12 cellular contexts compared by ENCODE assay signal in genomic region chr12:51905507-51906438, GRCh38. TPM values are rescaled to one million over a fixed set of nuclear protein-coding genes. Genes with fewer than 3 reads are reported as not detected.
DNase-seq lines count a peak whose midpoint lies in the region; ATAC-seq and TF ChIP-seq lines count a peak whose summit lies in the region.
"Had no signal": no experiment of that assay in that cellular context is flagged by ENCODE, and none has a peak within 500 bp of the region (broad histone marks: within the 10 kb centered on the region; RNA-seq: fewer than 3 reads in every experiment).

No MANE protein-coding gene starts in this region.

- H3K9ac ChIP-seq in smooth muscle cell (ENCODE audit: low read depth), result no peak overlapping the region

- DNase-seq in HCEC 1CT (peak; percentile 58), body of pancreas (peak in 3 of 4 donors; percentile 49 to 68 (median 57)), islet precursor cell (peak; percentile 87), smooth muscle cell (lab: John Stamatoyannopoulos, UW; ENCODE audit: unreplicated experiment) (no peak), NCI-H1930 (lab: John Stamatoyannopoulos, UW) (no peak), type B pancreatic cell (ENCODE audit: extremely low spot score, unreplicated experiment) (no peak)
- no peak for DNase-seq in activated CD4-positive, alpha-beta T cell treated with anti-CD3 and anti-CD28 coated beads for 4 hours
- DNase-seq: activated CD4-positive, CD25-positive, alpha-beta regulatory T cell treated with anti-CD3 and anti-CD28 coated beads, Interleukin-2, amount 50 U/mL, for 72 hours; brain microvascular endothelial cell had no signal

- peak in 1 of 3 donors; percentile 18 for TF ChIP-seq POLR2A in body of pancreas (IDR thresholded peaks at IDR 0.05)

- no peak overlapping the region for H3K27ac Mint-ChIP-seq in type B pancreatic cell
- H3K27ac Mint-ChIP-seq in stimulated activated memory B cell treated with anti-CD40 and anti-IgM and Interleukin-4, amounts not matched to agents 10 μg/mL and 1 μg/mL and 100 μg/mL, for 72 hours, result no peak overlapping the region

- peaks cover 20% of the 10 kb centered on the region for H3K27me3 Mint-ChIP-seq in type B pancreatic cell
- peaks cover 61% of the 10 kb centered on the region for H3K27me3 Mint-ChIP-seq in stimulated activated memory B cell treated with anti-CD40 and anti-IgM and Interleukin-4, amounts not matched to agents 10 μg/mL and 1 μg/mL and 100 μg/mL, for 72 hours

- H3K4me1 ChIP-seq in body of pancreas (peaks cover 9% of the 10 kb centered on the region), smooth muscle cell (ENCODE audit: low read depth) (no peaks in the 10 kb centered on the region)

- H3K27ac ChIP-seq in body of pancreas, result peak overlapping the region in 3 of 4 donors; percentile 65 to 74 (median 72)
- peak overlapping the region; percentile 49 for H3K27ac ChIP-seq in smooth muscle cell (ENCODE audit: low read depth)
- H3K27ac ChIP-seq: brain microvascular endothelial cell had no signal

- H3K4me2 ChIP-seq in smooth muscle cell, result peak overlapping the region; percentile 84

- H2AFZ ChIP-seq in smooth muscle cell (ENCODE audit: low read depth), result peak overlapping the region; percentile 92

- 64 to 70% methylated on average over 16 to 17 of the region's 17 CpGs for WGBS in body of pancreas, 2 donors
- 32% methylated on average over 17 of the region's 17 CpGs for WGBS in smooth muscle cell (ENCODE audit: low lambda C conversion rate)

- peaks cover 7% of the 10 kb centered on the region for H3F3A ChIP-seq in smooth muscle cell (ENCODE audit: low read depth)

- H3K36me3 ChIP-seq in body of pancreas (replicated peaks in 1 of 2; ENCODE audit: insufficient read depth in 1 of 2, low read depth in 2 of 2) (no peaks in the 10 kb centered on the region), smooth muscle cell (ENCODE audit: low read depth) (no peaks in the 10 kb centered on the region)
- H3K36me3 ChIP-seq: brain microvascular endothelial cell had no signal

- peaks cover 0 to 3% of the 10 kb centered on the region in 2 donors for H3K27me3 ChIP-seq in body of pancreas
- no peaks in the 10 kb centered on the region for H3K27me3 ChIP-seq in smooth muscle cell (ENCODE audit: low read depth)
- H3K27me3 ChIP-seq: brain microvascular endothelial cell had no signal

- no peak overlapping the region for H3K4me3 ChIP-seq in body of pancreas
- no peak overlapping the region for H3K4me3 ChIP-seq in smooth muscle cell

- H3K9me3 ChIP-seq in body of pancreas, result no peaks in the 10 kb centered on the region
- H3K9me3 ChIP-seq in smooth muscle cell (replicated peaks; ENCODE audit: low read depth), result no peaks in the 10 kb centered on the region

- H3K9me3 Mint-ChIP-seq in type B pancreatic cell, result no peaks in the 10 kb centered on the region
- H3K9me3 Mint-ChIP-seq in stimulated activated memory B cell treated with anti-CD40 and anti-IgM and Interleukin-4, amounts not matched to agents 10 μg/mL and 1 μg/mL and 100 μg/mL, for 72 hours, result no peaks in the 10 kb centered on the region

- H3K79me2 ChIP-seq in smooth muscle cell (ENCODE audit: low read depth), result no peaks in the 10 kb centered on the region

- no peak for TF ChIP-seq CTCF in body of pancreas (IDR thresholded peaks at IDR 0.05)
- no peak for TF ChIP-seq CTCF in smooth muscle cell (IDR thresholded peaks at IDR 0.05; ENCODE audit: borderline replicate concordance, insufficient read depth, poor library complexity, severe bottlenecking)
- no peak for TF ChIP-seq CTCF in type B pancreatic cell (conservative IDR thresholded peaks at IDR 0.05)

- peak; percentile 51 for ATAC-seq in body of pancreas
- no peak for ATAC-seq in stimulated activated memory B cell treated with anti-CD40 and anti-IgM and Interleukin-4, amounts not matched to agents 10 μg/mL and 1 μg/mL and 100 μg/mL, for 72 hours

- H4K20me1 ChIP-seq in smooth muscle cell (ENCODE audit: low read depth), result no peaks in the 10 kb centered on the region

- no peak overlapping the region for H3K4me3 Mint-ChIP-seq in type B pancreatic cell
- H3K4me3 Mint-ChIP-seq in stimulated activated memory B cell treated with anti-CD40 and anti-IgM and Interleukin-4, amounts not matched to agents 10 μg/mL and 1 μg/mL and 100 μg/mL, for 72 hours, result no peak overlapping the region

- H3K36me3 Mint-ChIP-seq in type B pancreatic cell, result no peaks in the 10 kb centered on the region
- H3K36me3 Mint-ChIP-seq in stimulated activated memory B cell treated with anti-CD40 and anti-IgM and Interleukin-4, amounts not matched to agents 10 μg/mL and 1 μg/mL and 100 μg/mL, for 72 hours, result no peaks in the 10 kb centered on the region

- H3K4me1 Mint-ChIP-seq in type B pancreatic cell (ENCODE audit: unreplicated experiment), result peaks cover 22% of the 10 kb centered on the region
- peaks cover under 1% of the 10 kb centered on the region for H3K4me1 Mint-ChIP-seq in stimulated activated memory B cell treated with anti-CD40 and anti-IgM and Interleukin-4, amounts not matched to agents 10 μg/mL and 1 μg/mL and 100 μg/mL, for 72 hours

- intact Hi-C loops in body of pancreas (cut with DNase I), result no loop called here

RNA-seq across cellular contexts. Expression of gene ACVRL1, which starts 1.5 kb away (rescaled TPM):
- total RNA-seq in body of pancreas (10 to 100 TPM; 37.1 to 93.9 TPM), smooth muscle cell (10.3 and 10.4 TPM in 2 replicates), type B pancreatic cell (ENCODE audit: low replicate concordance) (0.46 and 0.95 TPM in 2 replicates)
- polyA plus RNA-seq in smooth muscle cell, result 7.3 and 8.4 TPM in 2 replicates
- total RNA-seq: NCI-H460 had no signal

RNA-seq across cellular contexts. Expression of gene ANKRD33, which starts 17.9 kb away (rescaled TPM):
- total RNA-seq in body of pancreas, result not detected
- 0.04 TPM in 1 of 2 replicates, not detected in the other for total RNA-seq in smooth muscle cell
- polyA plus RNA-seq in smooth muscle cell, result 0.89 and 1.3 TPM in 2 replicates
- total RNA-seq in type B pancreatic cell (ENCODE audit: low replicate concordance), result 0.51 and 0.62 TPM in 2 replicates
- total RNA-seq: liver, NCI-H460 had no signal
- polyA plus RNA-seq: liver had no signal

RNA-seq across cellular contexts. Expression of gene ACVR1B, which starts 45.7 kb away (rescaled TPM):
- 10 to 100 TPM; 19.8 to 21.8 TPM for total RNA-seq in body of pancreas
- 4.0 and 6.0 TPM in 2 replicates for total RNA-seq in smooth muscle cell
- polyA plus RNA-seq in smooth muscle cell, result 1.9 and 2.8 TPM in 2 replicates
- 36.0 and 36.1 TPM in 2 replicates for total RNA-seq in type B pancreatic cell (ENCODE audit: low replicate concordance)

RNA-seq across cellular contexts. Expression of gene FIGNL2, which starts 57.3 kb away (rescaled TPM):
- under 1 TPM; 0.33 to 0.52 TPM for total RNA-seq in body of pancreas
- 2.3 and 2.7 TPM in 2 replicates for total RNA-seq in smooth muscle cell
- 1.1 TPM in 2 replicates for polyA plus RNA-seq in smooth muscle cell
- 5.7 and 17.8 TPM in 2 replicates for total RNA-seq in type B pancreatic cell (ENCODE audit: low replicate concordance)

Comparison
In these comparisons a context has a peak if more than half of its experiments do, and no peak if none do; other contexts are left out.
1. DNase-seq: peak in HCEC 1CT (single experiment), body of pancreas (3 of 4) and islet precursor cell (single experiment); none in smooth muscle cell (single experiment), NCI-H1930 (0 of 2), activated CD4-positive, alpha-beta T cell treated with anti-CD3 and anti-CD28 coated beads for 4 hours (0 of 2) and type B pancreatic cell (single experiment).